Comparison of ENCODE assay signal across 14 cellular contexts in the genomic region with DNA sequence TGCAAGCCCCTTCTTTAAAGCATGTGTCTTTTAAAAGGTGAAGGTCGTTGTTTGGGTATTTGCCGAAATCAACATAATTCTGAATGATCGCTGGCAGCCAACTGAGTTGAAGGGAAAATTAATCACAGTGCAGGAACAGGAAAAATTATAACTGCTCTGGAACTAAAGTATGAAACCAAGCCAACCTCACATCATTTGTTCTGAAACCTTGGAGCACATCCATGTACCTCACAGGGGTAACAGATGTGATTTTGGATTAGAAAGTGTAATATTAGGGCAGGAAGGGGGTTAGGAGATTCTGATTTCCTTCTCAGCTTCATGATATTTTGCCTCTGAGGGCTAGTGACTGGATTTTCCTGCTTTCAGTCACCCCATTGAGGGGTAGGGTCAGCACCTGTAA. TPM values are rescaled to one million over a fixed set of nuclear protein-coding genes. Genes with fewer than 3 reads are reported as not detected.
A peak's percentile ranks its signal among the peaks of the same experiment; 100 is the strongest.
DNase-seq lines count a peak whose midpoint lies in the region; ATAC-seq and TF ChIP-seq lines count a peak whose summit lies in the region.
"Had no signal": no experiment of that assay in that cellular context is flagged by ENCODE, and none has a peak within 500 bp of the region (broad histone marks: within the 10 kb centered on the region; RNA-seq: fewer than 3 reads in every experiment).

No MANE protein-coding gene starts in this region.

- intact Hi-C loops in IMR-90 (cut with micrococcal nuclease): no loop called here

- H3K9me1 ChIP-seq in IMR-90 (ENCODE audit: insufficient read depth, low read length): no peaks in the 10 kb centered on the region

- no peak overlapping the region for H2BK120ac ChIP-seq in IMR-90 (ENCODE audit: low read depth, low read length)

- no peak overlapping the region for H3K18ac ChIP-seq in IMR-90 (ENCODE audit: low read depth, low read length)

- no peak overlapping the region for H3K4me2 ChIP-seq in IMR-90 (ENCODE audit: low read depth, low read length)
- peak overlapping the region; percentile 33 for H3K4me2 ChIP-seq in skeletal muscle satellite cell (ENCODE audit: low read length)
- H3K4me2 ChIP-seq: BLaER1 treated with 17β-estradiol and CSF1 and Interleukin-3, amounts not matched to agents 10 nM and 100 nM had no signal

- H3K4me3 ChIP-seq in IMR-90 (ENCODE audit: insufficient read depth, low read depth, low read length) (no peak overlapping the region), iPS-18a (ENCODE audit: low read length) (no peak overlapping the region), skeletal muscle satellite cell (ENCODE audit: low read length) (no peak overlapping the region)
- H3K4me3 ChIP-seq: BLaER1 treated with 17β-estradiol and CSF1 and Interleukin-3, amounts not matched to agents 10 nM and 100 nM; GM23248 had no signal

- H4K8ac ChIP-seq in IMR-90 (ENCODE audit: low read depth in 2 of 2, low read length in 2 of 2): 0 out of 4 replicates have a peak overlapping the region, but pooled peaks of 1 of the 2 experiments have one; percentile 13

- H3K27ac ChIP-seq in IMR-90 (ENCODE audit: insufficient read depth, low read length) (no peak overlapping the region), iPS-18a (ENCODE audit: low read length) (peak overlapping the region; percentile 21)
- H3K27ac ChIP-seq: BLaER1 treated with 17β-estradiol and CSF1 and Interleukin-3, amounts not matched to agents 10 nM and 100 nM; GM23248 had no signal

- H3K36me3 ChIP-seq in IMR-90 (ENCODE audit: control insufficient read depth, insufficient read depth, low read length) (no peaks in the 10 kb centered on the region; the same call in 1 of the 2 replicates), iPS-18a (ENCODE audit: control insufficient read depth, low read depth, low read length) (no peaks in the 10 kb centered on the region), skeletal muscle satellite cell (ENCODE audit: insufficient read depth, low read length) (no peaks in the 10 kb centered on the region)
- H3K36me3 ChIP-seq: BLaER1 treated with 17β-estradiol and CSF1 and Interleukin-3, amounts not matched to agents 10 nM and 100 nM had no signal

- H2AK9ac ChIP-seq in IMR-90 (replicated peaks; ENCODE audit: low read depth, low read length, poor library complexity): no peak overlapping the region

- TF ChIP-seq CTCF in IMR-90 (conservative IDR thresholded peaks at IDR 0.05; ENCODE audit: low read depth, low read length): no peak

- no peak overlapping the region for H2AK5ac ChIP-seq in IMR-90 (ENCODE audit: low read depth, low read length)

- no peak overlapping the region for H3K4ac ChIP-seq in IMR-90 (ENCODE audit: low read depth, low read length)

- ATAC-seq in IMR-90 (ENCODE audit: low read depth): no peak
- ATAC-seq in GM18858 (IDR thresholded peaks at IDR 0.05; ENCODE audit: unreplicated experiment): no peak

- in situ Hi-C loops in IMR-90 (cut with MboI; ENCODE audit: low sequenced_read_pairs): no loop called here

- POLR2A ChIA-PET in IMR-90 (lab: Charles Lee; ENCODE audit: unreplicated experiment): no interaction called here

- no peak overlapping the region for H4K91ac ChIP-seq in IMR-90 (ENCODE audit: insufficient read depth, low read depth, low read length)

- no peak overlapping the region for H3K23ac ChIP-seq in IMR-90 (ENCODE audit: low read depth, low read length)

- no peak for TF ChIP-seq POLR2A in IMR-90 (IDR thresholded peaks at IDR 0.05; ENCODE audit: low read depth, low read length)

- H3K9me3 ChIP-seq in IMR-90 (ENCODE audit: control insufficient read depth, insufficient read depth, low read length) (no peaks in the 10 kb centered on the region), iPS-18a (ENCODE audit: control insufficient read depth, low read depth, low read length) (no peaks in the 10 kb centered on the region), skeletal muscle satellite cell (replicated peaks; ENCODE audit: low read length) (no peaks in the 10 kb centered on the region)
- H3K9me3 ChIP-seq: BLaER1 treated with 17β-estradiol and CSF1 and Interleukin-3, amounts not matched to agents 10 nM and 100 nM had no signal

- H2AFZ ChIP-seq in IMR-90 (replicated peaks; ENCODE audit: low read length, poor library complexity): no peak overlapping the region
- H2AFZ ChIP-seq: GM23248 had no signal

- no CpG with 5 or more reads among the region's 3 CpGs for WGBS in IMR-90 (ENCODE audit: extremely low coverage in 2 of 2, insufficient read length in 1 of 2), 2 experiments

- no peak overlapping the region for H4K5ac ChIP-seq in IMR-90 (ENCODE audit: low read depth, low read length)

- H2BK20ac ChIP-seq in IMR-90 (ENCODE audit: low read depth, low read length): peak overlapping the region; percentile 51

- no peaks in the 10 kb centered on the region for H3K79me1 ChIP-seq in IMR-90 (ENCODE audit: low read depth in 1 of 2, low read length in 2 of 2)

- no peak overlapping the region for H3K9ac ChIP-seq in IMR-90 (ENCODE audit: low read depth, low read length)
- H3K9ac ChIP-seq in iPS-18a (ENCODE audit: low read length): no peak overlapping the region
- no peak overlapping the region for H3K9ac ChIP-seq in skeletal muscle satellite cell (ENCODE audit: low read depth, low read length)
- H3K9ac ChIP-seq: BLaER1 treated with 17β-estradiol and CSF1 and Interleukin-3, amounts not matched to agents 10 nM and 100 nM; GM23248 had no signal

- BruUV-seq in IMR-90 (replicated peaks; lab: Mats Ljungman, UMichigan): no TSS peak

- dilution Hi-C loops in IMR-90 (cut with HindIII; ENCODE audit: low sequenced_read_pairs, unreplicated experiment): no loop called here

- H3K27me3 ChIP-seq in IMR-90 (ENCODE audit: control insufficient read depth, insufficient read depth, low read length): no peaks in the 10 kb centered on the region
- no peaks in the 10 kb centered on the region for H3K27me3 ChIP-seq in iPS-18a (ENCODE audit: control insufficient read depth, insufficient read depth, low read length)
- no peaks in the 10 kb centered on the region for H3K27me3 ChIP-seq in skeletal muscle satellite cell (ENCODE audit: control insufficient read depth, insufficient read depth, low read length)
- H3K27me3 ChIP-seq: BLaER1 treated with 17β-estradiol and CSF1 and Interleukin-3, amounts not matched to agents 10 nM and 100 nM had no signal

- no peak for DNase-seq in IMR-90
- DNase-seq in NCI-H446 treated with DMSO at 0.1 percent for 48 hours (lab: John Stamatoyannopoulos, UW): peak; percentile 92
- no peak for DNase-seq in DMS79 treated with DMSO at 0.1 percent for 48 hours (lab: John Stamatoyannopoulos, UW)
- DNase-seq in hypothalamus (lab: John Stamatoyannopoulos, UW): no peak
- DNase-seq: ACHN; CD4-positive, CD25-positive, alpha-beta regulatory T cell; DMS79; EL; GM23248; H7 had no signal

- H3K4me1 ChIP-seq in IMR-90 (ENCODE audit: control insufficient read depth, insufficient read depth, low read length) (peaks cover 3% of the 10 kb centered on the region), iPS-18a (ENCODE audit: control insufficient read depth, low read depth, low read length) (no peaks in the 10 kb centered on the region), skeletal muscle satellite cell (ENCODE audit: control insufficient read depth, insufficient read depth, low read length) (peaks cover 19% of the 10 kb centered on the region)
- H3K4me1 ChIP-seq: BLaER1 treated with 17β-estradiol and CSF1 and Interleukin-3, amounts not matched to agents 10 nM and 100 nM had no signal

- no peaks in the 10 kb centered on the region for H4K20me1 ChIP-seq in IMR-90 (ENCODE audit: insufficient read depth, low read length)
- H4K20me1 ChIP-seq: BLaER1 treated with 17β-estradiol and CSF1 and Interleukin-3, amounts not matched to agents 10 nM and 100 nM had no signal

- CTCF ChIA-PET in IMR-90 (lab: Yijun Ruan, JAX): no interaction called here

- 0 out of 3 replicates have a peak overlapping the region, but pooled peaks have one; percentile 10 for H2BK15ac ChIP-seq in IMR-90 (ENCODE audit: low read depth, low read length)

- H3K56ac ChIP-seq in IMR-90 (ENCODE audit: extremely low read depth, insufficient read depth, low read length): no peak overlapping the region

- no peak overlapping the region for H3K14ac ChIP-seq in IMR-90 (replicated peaks; ENCODE audit: low read depth, low read length)

- H2BK5ac ChIP-seq in IMR-90 (ENCODE audit: low read depth, low read length, poor library complexity, severe bottlenecking): no peak overlapping the region

- no peak for TF ChIP-seq RAD21 in IMR-90 (IDR thresholded peaks at IDR 0.05; ENCODE audit: low read length)

TF ChIP-seq in IMR-90, 13 proteins besides CTCF, POLR2A, EP300 and RAD21 (continues in another document):
- TF ChIP-seq MXI1 (IDR thresholded peaks at IDR 0.05; ENCODE audit: borderline replicate concordance, low read depth, low read length): no peak
- TF ChIP-seq RCOR1 (IDR thresholded peaks at IDR 0.05; ENCODE audit: insufficient replicate concordance, low read length): no peak
- TF ChIP-seq FOS (IDR thresholded peaks at IDR 0.05; ENCODE audit: low read depth, low read length): no peak
- TF ChIP-seq NFE2L2 (IDR thresholded peaks at IDR 0.05; ENCODE audit: low read depth, low read length): no peak
- TF ChIP-seq, protein P1, sequence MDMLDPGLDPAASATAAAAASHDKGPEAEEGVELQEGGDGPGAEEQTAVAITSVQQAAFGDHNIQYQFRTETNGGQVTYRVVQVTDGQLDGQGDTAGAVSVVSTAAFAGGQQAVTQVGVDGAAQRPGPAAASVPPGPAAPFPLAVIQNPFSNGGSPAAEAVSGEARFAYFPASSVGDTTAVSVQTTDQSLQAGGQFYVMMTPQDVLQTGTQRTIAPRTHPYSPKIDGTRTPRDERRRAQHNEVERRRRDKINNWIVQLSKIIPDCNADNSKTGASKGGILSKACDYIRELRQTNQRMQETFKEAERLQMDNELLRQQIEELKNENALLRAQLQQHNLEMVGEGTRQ (IDR thresholded peaks at IDR 0.05; ENCODE audit: low read depth, low read length): no peak
- TF ChIP-seq SMC3 (IDR thresholded peaks at IDR 0.05; ENCODE audit: low read depth, low read length): no peak
- TF ChIP-seq CEBPB (IDR thresholded peaks at IDR 0.05; ENCODE audit: low read depth, low read length): no peak
- no peak for TF ChIP-seq MAFK (IDR thresholded peaks at IDR 0.05; ENCODE audit: low read depth, low read length)
- no peak for TF ChIP-seq CHD1 (IDR thresholded peaks at IDR 0.05; ENCODE audit: low read depth, low read length)
- no peak for TF ChIP-seq BHLHE40 (IDR thresholded peaks at IDR 0.05; ENCODE audit: low read depth, low read length)

RNA-seq across cellular contexts. Expression of gene PTX3, which starts 52.1 kb away (rescaled TPM):
- total RNA-seq in IMR-90 (2012; rRNA removed): 96.7 and 97.9 TPM in 2 replicates
- polyA plus RNA-seq in IMR-90 (2012; rRNA removed): 117 and 135 TPM in 2 replicates
- polyA plus RNA-seq in IMR-90 (2012; cell fraction: cytosol; rRNA removed): 92.2 and 182 TPM in 2 replicates
- 66.5 and 87.9 TPM in 2 replicates for polyA plus RNA-seq in IMR-90 (2012; cell fraction: nucleus; rRNA removed; ENCODE audit: low replicate concordance)
- total RNA-seq in skeletal muscle satellite cell (2012; rRNA removed): 846 and 904 TPM in 2 replicates
- polyA plus RNA-seq: CD4-positive, CD25-positive, alpha-beta regulatory T cell had no signal
